Comparison of ENCODE assay signal across 1 cellular context in genomic region chr11:18383388-18384156, GRCh38.
A peak's percentile ranks its signal among the peaks of the same experiment; 100 is the strongest.
TF ChIP-seq lines count a peak whose summit lies in the region.

No MANE protein-coding gene starts in this region.

TF ChIP-seq in SK-N-SH, 30 proteins besides CTCF, POLR2A, EP300 and RAD21 (continued from another document):
- TF ChIP-seq ZBTB33 (IDR thresholded peaks at IDR 0.05; ENCODE audit: borderline replicate concordance, low read depth) = 0 out of 2 replicates have a peak, but pooled peaks have one; percentile 23
